ENCODE assay signal across 10 cellular contexts in genomic region chr10:86710987-86711236, GRCh38. TPM values are rescaled to one million over a fixed set of nuclear protein-coding genes. Genes with fewer than 3 reads are reported as not detected.
A peak's percentile ranks its signal among the peaks of the same experiment; 100 is the strongest.
DNase-seq lines count a peak whose midpoint lies in the region; ATAC-seq and TF ChIP-seq lines count a peak whose summit lies in the region.
"Had no signal": no experiment of that assay in that cellular context is flagged by ENCODE, and none has a peak within 500 bp of the region (broad histone marks: within the 10 kb centered on the region; RNA-seq: fewer than 3 reads in every experiment).

No MANE protein-coding gene starts in this region.

- TF ChIP-seq POLR2A in spleen (IDR thresholded peaks at IDR 0.05): no peak

- H3K4me3 ChIP-seq in RWPE2 (ENCODE audit: severe bottlenecking): peak overlapping the region; percentile 78
- peak overlapping the region; percentile 34 for H3K4me3 ChIP-seq in fibroblast of mammary gland (ENCODE audit: control insufficient read depth, low read depth, low read length)
- peak overlapping the region; percentile 41 to 94 (median 68) for H3K4me3 ChIP-seq in spleen
- no peak overlapping the region for H3K4me3 ChIP-seq in BE2C (ENCODE audit: low read depth, low read length)

- in situ Hi-C loops in G401 (cut with HindIII; ENCODE audit: low sequenced_read_pairs): no loop called here

- 16 to 22% (median 19%) methylated on average over 8 to 11 of the region's 11 CpGs for WGBS in spleen, 5 donors

- no peaks in the 10 kb centered on the region for H3K36me3 ChIP-seq in RWPE2 (ENCODE audit: low read depth)
- H3K36me3 ChIP-seq in spleen: no peaks in the 10 kb centered on the region
- H3K36me3 ChIP-seq in BE2C: no peaks in the 10 kb centered on the region; the same call in 1 of the 2 replicates

- H3K9me3 ChIP-seq in RWPE2 (ENCODE audit: severe bottlenecking) (no peaks in the 10 kb centered on the region), spleen (no peaks in the 10 kb centered on the region), BE2C (no peaks in the 10 kb centered on the region)

- no peak for TF ChIP-seq CTCF in RWPE2 (IDR thresholded peaks at IDR 0.05; ENCODE audit: poor library complexity, severe bottlenecking)
- no peak for TF ChIP-seq CTCF in fibroblast of mammary gland (conservative IDR thresholded peaks at IDR 0.05; ENCODE audit: control insufficient read depth, insufficient read depth, low read depth, low read length)
- peak in 3 of 11 experiments; percentile 46 to 88 (median 77) for TF ChIP-seq CTCF in spleen (IDR thresholded peaks at IDR 0.05 in 8 of 11, conservative IDR thresholded peaks at IDR 0.05 in 3 of 11)
- TF ChIP-seq CTCF in BE2C (IDR thresholded peaks at IDR 0.05; ENCODE audit: low read depth, low read length): no peak; the same call in 1 of the 2 replicates

- peak overlapping the region; percentile 61 for H3K27ac ChIP-seq in RWPE2 (ENCODE audit: poor library complexity, severe bottlenecking)
- H3K27ac ChIP-seq in spleen: peak overlapping the region; percentile 59 to 96 (median 94)

- H3K27me3 ChIP-seq in RWPE2 (ENCODE audit: insufficient read depth, poor library complexity, severe bottlenecking): no peaks in the 10 kb centered on the region
- H3K27me3 ChIP-seq in spleen (replicated peaks in 1 of 7): peaks cover 0 to 73% (median 16%) of the 10 kb centered on the region in 7 donors
- H3K27me3 ChIP-seq in BE2C: no peaks in the 10 kb centered on the region

- intact Hi-C loops in spleen (cut with DNase I; ENCODE audit: low total_unique reads): no loop called here

- H3K4me1 ChIP-seq in RWPE2 (ENCODE audit: insufficient read depth, poor library complexity, severe bottlenecking) (no peaks in the 10 kb centered on the region), spleen (peaks cover 9 to 27% (median 19%) of the 10 kb centered on the region in 6 donors), BE2C (peaks cover 3% of the 10 kb centered on the region; the same call in 1 of the 2 replicates)

- DNase-seq in RWPE2 (ENCODE audit: low spot score) (no peak), fibroblast of mammary gland (ENCODE audit: low read depth) (no peak), spleen (no peak), G401 (ENCODE audit: low spot score) (no peak), DMS79 treated with DMSO at 0.1 percent for 48 hours (lab: John Stamatoyannopoulos, UW) (no peak), iPS-NIHi7 (ENCODE audit: extremely low spot score) (no peak), BE2C (no peak)

- peak; percentile 3 for ATAC-seq in GM21390 (IDR thresholded peaks at IDR 0.05; ENCODE audit: unreplicated experiment)
- ATAC-seq in RWPE2 (ENCODE audit: low read depth): no peak

RNA-seq across cellular contexts. Expression of gene LDB3, which starts 42.6 kb away (rescaled TPM):
- total RNA-seq in spleen: under 1 TPM in 5 of 7 donors, not detected in 2; 0.14 to 0.63 (median 0.43) TPM
- polyA plus RNA-seq in spleen: 1 to 10 TPM in 1 of 3 donors, under 1 TPM in 2; 0.23 to 1.2 (median 0.30) TPM
- 0.37 and 0.78 TPM in 2 replicates for total RNA-seq in G401 (2014; rRNA removed; shearing (Covaris generic))
- 1.9 TPM for polyA plus RNA-seq in BE2C (2012; ENCODE audit: insufficient read depth, insufficient read length, low read depth)
- total RNA-seq: RPMI7951 had no signal

RNA-seq across cellular contexts. Expression of gene BMPR1A, which starts 45.5 kb away (rescaled TPM):
- total RNA-seq in spleen: 10 to 100 TPM in 5 of 7 donors, 1 to 10 TPM in 2; 8.3 to 17.9 (median 12.4) TPM
- polyA plus RNA-seq in spleen: 1 to 10 TPM; 1.3 to 2.6 (median 1.8) TPM
- 72.5 and 78.8 TPM in 2 replicates for total RNA-seq in G401 (2014; rRNA removed; shearing (Covaris generic))
- 12.2 TPM for polyA plus RNA-seq in BE2C (2012; ENCODE audit: insufficient read depth, insufficient read length, low read depth)

RNA-seq across cellular contexts. Expression of gene OPN4, which starts 56.6 kb away (rescaled TPM):
- total RNA-seq in spleen: not detected
- polyA plus RNA-seq in spleen: not detected
- not detected in 2 replicates for total RNA-seq in G401 (2014; rRNA removed; shearing (Covaris generic))
- not detected for polyA plus RNA-seq in BE2C (2012; ENCODE audit: insufficient read depth, insufficient read length, low read depth)
- total RNA-seq: renal cortical epithelial cell, RPMI7951 had no signal
